13 cellular contexts compared by ENCODE assay signal in genomic region chr19:14378890-14379289, GRCh38. TPM values are rescaled to one million over a fixed set of nuclear protein-coding genes. Genes with fewer than 3 reads are reported as not detected.
A peak's percentile ranks its signal among the peaks of the same experiment; 100 is the strongest.
DNase-seq lines count a peak whose midpoint lies in the region; ATAC-seq and TF ChIP-seq lines count a peak whose summit lies in the region.
"Had no signal": no experiment of that assay in that cellular context is flagged by ENCODE, and none has a peak within 500 bp of the region (broad histone marks: within the 10 kb centered on the region; RNA-seq: fewer than 3 reads in every experiment).

No MANE protein-coding gene starts in this region.

- no peaks in the 10 kb centered on the region for H3K79me2 ChIP-seq in hepatocyte

- ATAC-seq in right cardiac atrium (no peak), left cardiac atrium (no peak), HG03571 (IDR thresholded peaks at IDR 0.05; ENCODE audit: unreplicated experiment) (no peak)
- ATAC-seq in natural killer cell treated with Interleukin-12 subunit alpha and Interleukin-12 subunit beta and Interleukin-15 and Interleukin-18, amount 100 ng/mL, for 72 hours = no peak

- no peak overlapping the region for H3K4me2 ChIP-seq in hepatocyte

- intact Hi-C loops in right cardiac atrium (cut with DNase I) = no loop called here
- intact Hi-C loops in left cardiac atrium (cut with DNase I) = no loop called here
- intact Hi-C loops in dendritic cell treated with granulocyte-macrophage colony-stimulating factor and Interleukin-4, amounts not matched to agents 40 ng/mL and 50 ng/mL, for 4 days (cut with micrococcal nuclease) = no loop called here

- no peaks in the 10 kb centered on the region for H4K20me1 ChIP-seq in hepatocyte (ENCODE audit: insufficient read depth, poor library complexity, severe bottlenecking)

- H3K4me3 ChIP-seq in right cardiac atrium (ENCODE audit: low read length) (no peak overlapping the region), hepatocyte (no peak overlapping the region)

- H3K4me1 ChIP-seq in right cardiac atrium (ENCODE audit: control insufficient read depth, insufficient read depth, low read length) (peaks cover under 1% of the 10 kb centered on the region), hepatocyte (ENCODE audit: insufficient read depth) (peaks cover 25% of the 10 kb centered on the region)

- H3K27ac ChIP-seq in right cardiac atrium (ENCODE audit: low read length) = peak overlapping the region; percentile 6
- no peak overlapping the region for H3K27ac ChIP-seq in hepatocyte

- H3K4me3 Mint-ChIP-seq in dendritic cell treated with granulocyte-macrophage colony-stimulating factor and Interleukin-4, amounts not matched to agents 40 ng/mL and 50 ng/mL, for 4 days = no peak overlapping the region
- H3K4me3 Mint-ChIP-seq in natural killer cell treated with Interleukin-12 subunit alpha and Interleukin-12 subunit beta and Interleukin-15 and Interleukin-18, amount 100 ng/mL, for 72 hours = no peak overlapping the region

- H3K27ac Mint-ChIP-seq in dendritic cell treated with granulocyte-macrophage colony-stimulating factor and Interleukin-4, amounts not matched to agents 40 ng/mL and 50 ng/mL, for 4 days = peak overlapping the region; percentile 79
- H3K27ac Mint-ChIP-seq in natural killer cell treated with Interleukin-12 subunit alpha and Interleukin-12 subunit beta and Interleukin-15 and Interleukin-18, amount 100 ng/mL, for 72 hours = peak overlapping the region; percentile 97

- peaks cover 17% of the 10 kb centered on the region for H3K36me3 Mint-ChIP-seq in dendritic cell treated with granulocyte-macrophage colony-stimulating factor and Interleukin-4, amounts not matched to agents 40 ng/mL and 50 ng/mL, for 4 days (ENCODE audit: low read depth)
- no peaks in the 10 kb centered on the region for H3K36me3 Mint-ChIP-seq in natural killer cell treated with Interleukin-12 subunit alpha and Interleukin-12 subunit beta and Interleukin-15 and Interleukin-18, amount 100 ng/mL, for 72 hours

- no peaks in the 10 kb centered on the region for H3K27me3 Mint-ChIP-seq in dendritic cell treated with granulocyte-macrophage colony-stimulating factor and Interleukin-4, amounts not matched to agents 40 ng/mL and 50 ng/mL, for 4 days
- no peaks in the 10 kb centered on the region for H3K27me3 Mint-ChIP-seq in natural killer cell treated with Interleukin-12 subunit alpha and Interleukin-12 subunit beta and Interleukin-15 and Interleukin-18, amount 100 ng/mL, for 72 hours

- no peaks in the 10 kb centered on the region for H3K9me3 Mint-ChIP-seq in dendritic cell treated with granulocyte-macrophage colony-stimulating factor and Interleukin-4, amounts not matched to agents 40 ng/mL and 50 ng/mL, for 4 days
- no peaks in the 10 kb centered on the region for H3K9me3 Mint-ChIP-seq in natural killer cell treated with Interleukin-12 subunit alpha and Interleukin-12 subunit beta and Interleukin-15 and Interleukin-18, amount 100 ng/mL, for 72 hours

- no peaks in the 10 kb centered on the region for H3K9me2 ChIP-seq in hepatocyte (replicated peaks; ENCODE audit: insufficient read depth)

- TF ChIP-seq CTCF in hepatocyte (IDR thresholded peaks at IDR 0.05; ENCODE audit: poor library complexity) = no peak

- H3K4me1 Mint-ChIP-seq in dendritic cell treated with granulocyte-macrophage colony-stimulating factor and Interleukin-4, amounts not matched to agents 40 ng/mL and 50 ng/mL, for 4 days (ENCODE audit: low read depth) = peaks cover 60% of the 10 kb centered on the region
- peaks cover 32 to 41% of the 10 kb centered on the region in 2 donors for H3K4me1 Mint-ChIP-seq in natural killer cell treated with Interleukin-12 subunit alpha and Interleukin-12 subunit beta and Interleukin-15 and Interleukin-18, amount 100 ng/mL, for 72 hours (ENCODE audit: low read depth in 2 of 2)

- no peaks in the 10 kb centered on the region for H3K36me3 ChIP-seq in hepatocyte (replicated peaks; ENCODE audit: insufficient read depth, low read depth)

- DNase-seq in right cardiac atrium (peak in 1 of 3 donors; percentile 48), left cardiac atrium (no peak), hepatocyte (ENCODE audit: low spot score) (no peak), NCI-H1105 treated with DMSO at 0.1 percent for 48 hours (lab: John Stamatoyannopoulos, UW) (no peak)
- no peak for DNase-seq in natural killer cell treated with Interleukin-12 subunit alpha and Interleukin-12 subunit beta and Interleukin-15 and Interleukin-18, amount 100 ng/mL, for 72 hours (ENCODE audit: low spot score)
- DNase-seq in stimulated activated naive CD4-positive, alpha-beta T cell (lab: John Stamatoyannopoulos, UW) = no peak
- DNase-seq: activated CD8-positive, alpha-beta memory T cell treated with anti-CD3 and anti-CD28 coated beads, Interleukin-2, amount 50 U/mL, for 48 hours; IMR-90; NCI-H2107; NCI-H526 treated with DMSO at 0.1 percent for 48 hours; occipital lobe had no signal

- WGBS in right cardiac atrium = 61% methylated on average over 4 of the region's 4 CpGs
- WGBS in hepatocyte (ENCODE audit: low lambda C conversion rate, missing lambda C conversion rate) = 75% methylated on average over 4 of the region's 4 CpGs

- H3K9me3 ChIP-seq in right cardiac atrium (ENCODE audit: control insufficient read depth, low read length) (no peaks in the 10 kb centered on the region), hepatocyte (ENCODE audit: low read depth) (no peaks in the 10 kb centered on the region)

- no peak overlapping the region for H2AFZ ChIP-seq in hepatocyte

- H3K27me3 ChIP-seq in right cardiac atrium (ENCODE audit: control insufficient read depth, insufficient read depth) (no peaks in the 10 kb centered on the region), hepatocyte (no peaks in the 10 kb centered on the region)

RNA-seq across cellular contexts. Expression of gene ADGRE5, which starts 2.4 kb away (rescaled TPM):
- total RNA-seq in right cardiac atrium (10 to 100 TPM; 27.6 to 41.0 (median 35.1) TPM), left cardiac atrium (10 to 100 TPM; 41.6 to 43.8 TPM), hepatocyte (4.5 and 5.0 TPM in 2 replicates)
- polyA plus RNA-seq in right cardiac atrium (17.7 TPM), hepatocyte (7.3 and 13.1 TPM in 2 replicates)
- total RNA-seq in natural killer cell treated with Interleukin-12 subunit alpha and Interleukin-12 subunit beta and Interleukin-15 and Interleukin-18, amount 100 ng/mL, for 72 hours = 100 to 1,000 TPM; 348 to 798 TPM

RNA-seq across cellular contexts. Expression of gene DDX39A, which starts 40.3 kb away (rescaled TPM):
- total RNA-seq in right cardiac atrium (10 to 100 TPM; 20.7 to 34.7 (median 30.2) TPM), left cardiac atrium (10 to 100 TPM; 31.8 to 41.6 TPM), hepatocyte (51.8 and 79.2 TPM in 2 replicates)
- polyA plus RNA-seq in right cardiac atrium (30.3 TPM), hepatocyte (106 and 135 TPM in 2 replicates)
- total RNA-seq in natural killer cell treated with Interleukin-12 subunit alpha and Interleukin-12 subunit beta and Interleukin-15 and Interleukin-18, amount 100 ng/mL, for 72 hours = 100 to 1,000 TPM; 225 to 449 TPM

RNA-seq across cellular contexts. Expression of gene PKN1, which starts 54.2 kb away (rescaled TPM):
- total RNA-seq in right cardiac atrium = 100 to 1,000 TPM; 122 to 138 (median 130) TPM
- polyA plus RNA-seq in right cardiac atrium = 79.3 TPM
- total RNA-seq in left cardiac atrium = 100 to 1,000 TPM; 119 to 146 TPM
- 100 to 1,000 TPM; 140 to 160 TPM for total RNA-seq in natural killer cell treated with Interleukin-12 subunit alpha and Interleukin-12 subunit beta and Interleukin-15 and Interleukin-18, amount 100 ng/mL, for 72 hours
- 57.4 and 61.4 TPM in 2 replicates for total RNA-seq in hepatocyte
- polyA plus RNA-seq in hepatocyte = 83.3 and 88.5 TPM in 2 replicates

Comparison
In these comparisons a context has a peak if more than half of its experiments do, and no peak if none do; other contexts are left out.
1. RNA of gene ADGRE5, which starts 2.4 kb away (total RNA-seq): 348 to 798 TPM in natural killer cell treated with Interleukin-12 subunit alpha and Interleukin-12 subunit beta and Interleukin-15 and Interleukin-18, amount 100 ng/mL, for 72 hours; 41.6 to 43.8 TPM in left cardiac atrium, 27.6 to 41.0 TPM in right cardiac atrium and 4.5 to 5.0 TPM in hepatocyte; every median in the first group is over 4 times any median in the second.